Comparison of ENCODE assay signal across 19 cellular contexts in genomic region chr1:95440511-95440910, GRCh38.
DNase-seq lines count a peak whose midpoint lies in the region; ATAC-seq and TF ChIP-seq lines count a peak whose summit lies in the region.
"Had no signal": no experiment of that assay in that cellular context is flagged by ENCODE, and none has a peak within 500 bp of the region (broad histone marks: within the 10 kb centered on the region; RNA-seq: fewer than 3 reads in every experiment).

No MANE protein-coding gene starts in this region.

- ATAC-seq in HG03378 (IDR thresholded peaks at IDR 0.05; ENCODE audit: unreplicated experiment) (no peak), GM21367 (IDR thresholded peaks at IDR 0.05; ENCODE audit: unreplicated experiment) (no peak), GM18868 (IDR thresholded peaks at IDR 0.05; ENCODE audit: unreplicated experiment) (no peak)
- ATAC-seq: HCT116, K562 had no signal

- no peaks in the 10 kb centered on the region for H3K27me3 Mint-ChIP-seq in glutamatergic neuron (ENCODE audit: unreplicated experiment)
- peaks cover 2% of the 10 kb centered on the region for H3K27me3 Mint-ChIP-seq in nephron progenitor cell (ENCODE audit: low read depth, poor library complexity)
- H3K27me3 Mint-ChIP-seq: CD4-positive, CD25-positive, alpha-beta regulatory T cell; CD8-positive, alpha-beta memory T cell had no signal

- peak overlapping the region; percentile 64 for H3K27ac Mint-ChIP-seq in glutamatergic neuron (ENCODE audit: unreplicated experiment)
- H3K27ac Mint-ChIP-seq in nephron progenitor cell = peak overlapping the region; percentile 55
- H3K27ac Mint-ChIP-seq: CD4-positive, CD25-positive, alpha-beta regulatory T cell; CD8-positive, alpha-beta memory T cell; HFFc6 had no signal

- TF ChIP-seq CTCF in glutamatergic neuron (IDR thresholded peaks at IDR 0.05; ENCODE audit: partially characterized antibody, unreplicated experiment) (no peak), nephron progenitor cell (IDR thresholded peaks at IDR 0.05) (no peak)

- H3K9me3 Mint-ChIP-seq in glutamatergic neuron (ENCODE audit: unreplicated experiment) (no peaks in the 10 kb centered on the region), nephron progenitor cell (no peaks in the 10 kb centered on the region)

- in situ Hi-C loops in SK-MEL-5 (cut with HindIII; ENCODE audit: low pct_unique_long_range_greater_than_20kb, low sequenced_read_pairs) = no loop called here

- peaks cover 25% of the 10 kb centered on the region for H3K4me1 Mint-ChIP-seq in glutamatergic neuron (ENCODE audit: low read depth, unreplicated experiment)
- H3K4me1 Mint-ChIP-seq in nephron progenitor cell = no peaks in the 10 kb centered on the region
- H3K4me1 Mint-ChIP-seq: CD4-positive, CD25-positive, alpha-beta regulatory T cell; CD8-positive, alpha-beta memory T cell had no signal

- H3K4me3 Mint-ChIP-seq in glutamatergic neuron (ENCODE audit: unreplicated experiment) = no peak overlapping the region
- H3K4me3 Mint-ChIP-seq in nephron progenitor cell = no peak overlapping the region
- H3K4me3 Mint-ChIP-seq: CD4-positive, CD25-positive, alpha-beta regulatory T cell; CD8-positive, alpha-beta memory T cell; HFFc6 had no signal

- peak; percentile 10 for DNase-seq in Ammon's horn (ENCODE audit: low spot score)
- DNase-seq in SK-MEL-5 (ENCODE audit: low read depth, low spot score) = peak; percentile 81
- no peak for DNase-seq in glutamatergic neuron
- DNase-seq in nephron progenitor cell = no peak
- no peak for DNase-seq in activated gamma-delta T cell treated with Interleukin-2 at 50 U/mL for 16 hours
- DNase-seq: BE2C; C1 segment of cervical spinal cord; Caco-2; CD4-positive, CD25-positive, alpha-beta regulatory T cell; CD8-positive, alpha-beta memory T cell; GOT3; H7; HFFc6; IMR-90 had no signal

- H3K36me3 Mint-ChIP-seq in glutamatergic neuron (ENCODE audit: unreplicated experiment) = no peaks in the 10 kb centered on the region
- no peaks in the 10 kb centered on the region for H3K36me3 Mint-ChIP-seq in nephron progenitor cell (ENCODE audit: low read depth)
- H3K36me3 Mint-ChIP-seq: CD4-positive, CD25-positive, alpha-beta regulatory T cell; CD8-positive, alpha-beta memory T cell had no signal

Comparison
In these comparisons a context has a peak if more than half of its experiments do, and no peak if none do; other contexts are left out.
1. DNase-seq: peak in Ammon's horn (single experiment) and SK-MEL-5 (single experiment); none in glutamatergic neuron (single experiment), nephron progenitor cell (single experiment) and activated gamma-delta T cell treated with Interleukin-2 at 50 U/mL for 16 hours (single experiment).